Comparison of ENCODE assay signal across 1 cellular context in the genomic region with DNA sequence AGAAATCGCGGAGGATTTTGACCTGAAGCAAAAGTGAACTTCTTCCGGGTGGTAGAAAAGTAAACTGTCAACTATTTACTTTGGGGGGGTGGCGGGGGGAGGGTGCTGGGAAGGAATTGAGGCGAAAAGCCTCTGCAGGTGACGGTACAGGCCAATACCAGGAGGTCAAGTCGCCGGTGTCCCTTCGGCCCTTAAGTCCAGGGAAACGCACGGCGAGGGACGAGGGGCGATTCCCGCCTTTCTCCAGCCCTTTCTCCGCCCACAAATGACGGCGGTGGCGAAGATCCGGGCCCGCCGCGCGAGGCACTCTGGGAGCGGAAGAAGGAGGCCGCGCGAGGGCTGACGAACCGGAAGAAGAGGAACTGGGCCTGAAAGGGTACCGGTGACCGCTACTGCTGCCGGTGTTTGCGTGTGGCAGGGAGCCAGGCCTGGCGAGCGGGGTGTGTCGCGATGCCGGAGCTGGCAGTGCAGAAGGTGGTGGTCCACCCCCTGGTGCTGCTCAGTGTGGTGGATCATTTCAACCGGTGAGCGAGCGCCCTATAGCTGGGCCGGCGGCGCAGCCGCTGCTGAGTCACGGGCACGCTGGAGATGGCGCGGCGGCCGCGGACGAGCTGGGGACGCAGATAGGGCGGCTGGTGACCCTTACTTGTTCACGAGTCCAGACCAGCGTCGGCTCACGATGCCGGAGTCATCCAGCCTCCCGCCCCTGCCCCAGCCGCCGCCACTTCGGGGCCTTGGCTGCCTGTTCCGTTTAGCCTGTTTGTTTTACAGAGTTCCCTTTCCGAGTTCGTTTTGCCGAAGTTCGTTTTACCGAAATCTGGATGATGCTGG.
TF ChIP-seq lines count a peak whose summit lies in the region.

TSS of gene PSMD7 (plus strand) at position 350 of the 831 bp plus-strand sequence. CDS start at position 451, 101 bp downstream.

TF ChIP-seq in K562, 482 proteins besides CTCF, POLR2A, EP300 and RAD21 (continued from another document and continues in another):
- TF ChIP-seq AFF1 (IDR thresholded peaks at IDR 0.05; ENCODE audit: low read depth in 1 of 2, partially characterized antibody in 2 of 2) (peak in 1 of 2 experiments; percentile 78), NR3C1 (CRISPR knock-in tag; IDR thresholded peaks at IDR 0.05) (peak; percentile 79), CBFB (CRISPR knock-in tag; IDR thresholded peaks at IDR 0.05) (peak; percentile 90), ZNF24 (IDR thresholded peaks at IDR 0.05) (peak; percentile 66; the same call in 1 of the 2 replicates), TAF1 (IDR thresholded peaks at IDR 0.05; ENCODE audit: control insufficient read depth, extremely low read depth, insufficient read depth, low read length, severe bottlenecking) (peak; percentile 81), NR4A1 (CRISPR knock-in tag; IDR thresholded peaks at IDR 0.05) (0 out of 2 replicates have a peak, but pooled peaks have one; percentile 30), NR4A1 (tag; IDR thresholded peaks at IDR 0.05) (peak; percentile 66; the same call in 1 of the 2 replicates), NR1H2 (CRISPR knock-in tag; IDR thresholded peaks at IDR 0.05) (peak; percentile 79), HDAC6 (IDR thresholded peaks at IDR 0.05; ENCODE audit: low read depth, low read length) (no peak), HCFC1 (IDR thresholded peaks at IDR 0.05; ENCODE audit: low read depth, low read length) (peak; percentile 67), DMBX1 (CRISPR knock-in tag; IDR thresholded peaks at IDR 0.05; ENCODE audit: borderline replicate concordance) (peak; percentile 73; the same call in 1 of the 2 replicates), MYNN (IDR thresholded peaks at IDR 0.05) (0 out of 2 replicates have a peak, but pooled peaks have one; percentile 29), MYNN (CRISPR knock-in tag; IDR thresholded peaks at IDR 0.05) (no peak), POLR2H (tag; IDR thresholded peaks at IDR 0.05; ENCODE audit: low read depth) (peak; percentile 92), POLR2AphosphoS2 (IDR thresholded peaks at IDR 0.05; ENCODE audit: low read length) (no peak; the same call in 1 of the 2 replicates), ZKSCAN1 (IDR thresholded peaks at IDR 0.05; ENCODE audit: low read depth, low read length) (peak; percentile 18; the same call in 1 of the 2 replicates), MTA3 (IDR thresholded peaks at IDR 0.05; ENCODE audit: borderline replicate concordance) (peak; percentile 82; the same call in 1 of the 2 replicates), ZNF165 (CRISPR knock-in tag; IDR thresholded peaks at IDR 0.05; ENCODE audit: borderline replicate concordance) (peak; percentile 49; the same call in 1 of the 2 replicates), FOXJ2 (tag; IDR thresholded peaks at IDR 0.05) (0 out of 2 replicates have a peak, but pooled peaks have one; percentile 67), EHMT2 (IDR thresholded peaks at IDR 0.05) (no peak), ZBTB12 (CRISPR knock-in tag; IDR thresholded peaks at IDR 0.05) (peak; percentile 53), ZNF561 (CRISPR knock-in tag; conservative IDR thresholded peaks at IDR 0.05) (no peak)
- TF ChIP-seq, protein P1, sequence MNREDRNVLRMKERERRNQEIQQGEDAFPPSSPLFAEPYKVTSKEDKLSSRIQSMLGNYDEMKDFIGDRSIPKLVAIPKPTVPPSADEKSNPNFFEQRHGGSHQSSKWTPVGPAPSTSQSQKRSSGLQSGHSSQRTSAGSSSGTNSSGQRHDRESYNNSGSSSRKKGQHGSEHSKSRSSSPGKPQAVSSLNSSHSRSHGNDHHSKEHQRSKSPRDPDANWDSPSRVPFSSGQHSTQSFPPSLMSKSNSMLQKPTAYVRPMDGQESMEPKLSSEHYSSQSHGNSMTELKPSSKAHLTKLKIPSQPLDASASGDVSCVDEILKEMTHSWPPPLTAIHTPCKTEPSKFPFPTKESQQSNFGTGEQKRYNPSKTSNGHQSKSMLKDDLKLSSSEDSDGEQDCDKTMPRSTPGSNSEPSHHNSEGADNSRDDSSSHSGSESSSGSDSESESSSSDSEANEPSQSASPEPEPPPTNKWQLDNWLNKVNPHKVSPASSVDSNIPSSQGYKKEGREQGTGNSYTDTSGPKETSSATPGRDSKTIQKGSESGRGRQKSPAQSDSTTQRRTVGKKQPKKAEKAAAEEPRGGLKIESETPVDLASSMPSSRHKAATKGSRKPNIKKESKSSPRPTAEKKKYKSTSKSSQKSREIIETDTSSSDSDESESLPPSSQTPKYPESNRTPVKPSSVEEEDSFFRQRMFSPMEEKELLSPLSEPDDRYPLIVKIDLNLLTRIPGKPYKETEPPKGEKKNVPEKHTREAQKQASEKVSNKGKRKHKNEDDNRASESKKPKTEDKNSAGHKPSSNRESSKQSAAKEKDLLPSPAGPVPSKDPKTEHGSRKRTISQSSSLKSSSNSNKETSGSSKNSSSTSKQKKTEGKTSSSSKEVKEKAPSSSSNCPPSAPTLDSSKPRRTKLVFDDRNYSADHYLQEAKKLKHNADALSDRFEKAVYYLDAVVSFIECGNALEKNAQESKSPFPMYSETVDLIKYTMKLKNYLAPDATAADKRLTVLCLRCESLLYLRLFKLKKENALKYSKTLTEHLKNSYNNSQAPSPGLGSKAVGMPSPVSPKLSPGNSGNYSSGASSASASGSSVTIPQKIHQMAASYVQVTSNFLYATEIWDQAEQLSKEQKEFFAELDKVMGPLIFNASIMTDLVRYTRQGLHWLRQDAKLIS (CRISPR knock-in tag; IDR thresholded peaks at IDR 0.05) = peak; percentile 84
- TF ChIP-seq, protein P2, sequence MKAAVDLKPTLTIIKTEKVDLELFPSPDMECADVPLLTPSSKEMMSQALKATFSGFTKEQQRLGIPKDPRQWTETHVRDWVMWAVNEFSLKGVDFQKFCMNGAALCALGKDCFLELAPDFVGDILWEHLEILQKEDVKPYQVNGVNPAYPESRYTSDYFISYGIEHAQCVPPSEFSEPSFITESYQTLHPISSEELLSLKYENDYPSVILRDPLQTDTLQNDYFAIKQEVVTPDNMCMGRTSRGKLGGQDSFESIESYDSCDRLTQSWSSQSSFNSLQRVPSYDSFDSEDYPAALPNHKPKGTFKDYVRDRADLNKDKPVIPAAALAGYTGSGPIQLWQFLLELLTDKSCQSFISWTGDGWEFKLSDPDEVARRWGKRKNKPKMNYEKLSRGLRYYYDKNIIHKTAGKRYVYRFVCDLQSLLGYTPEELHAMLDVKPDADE (conservative IDR thresholded peaks at IDR 0.05; ENCODE audit: control insufficient read depth, low read depth, low read length) = peak; percentile 78
- TF ChIP-seq, protein P3, sequence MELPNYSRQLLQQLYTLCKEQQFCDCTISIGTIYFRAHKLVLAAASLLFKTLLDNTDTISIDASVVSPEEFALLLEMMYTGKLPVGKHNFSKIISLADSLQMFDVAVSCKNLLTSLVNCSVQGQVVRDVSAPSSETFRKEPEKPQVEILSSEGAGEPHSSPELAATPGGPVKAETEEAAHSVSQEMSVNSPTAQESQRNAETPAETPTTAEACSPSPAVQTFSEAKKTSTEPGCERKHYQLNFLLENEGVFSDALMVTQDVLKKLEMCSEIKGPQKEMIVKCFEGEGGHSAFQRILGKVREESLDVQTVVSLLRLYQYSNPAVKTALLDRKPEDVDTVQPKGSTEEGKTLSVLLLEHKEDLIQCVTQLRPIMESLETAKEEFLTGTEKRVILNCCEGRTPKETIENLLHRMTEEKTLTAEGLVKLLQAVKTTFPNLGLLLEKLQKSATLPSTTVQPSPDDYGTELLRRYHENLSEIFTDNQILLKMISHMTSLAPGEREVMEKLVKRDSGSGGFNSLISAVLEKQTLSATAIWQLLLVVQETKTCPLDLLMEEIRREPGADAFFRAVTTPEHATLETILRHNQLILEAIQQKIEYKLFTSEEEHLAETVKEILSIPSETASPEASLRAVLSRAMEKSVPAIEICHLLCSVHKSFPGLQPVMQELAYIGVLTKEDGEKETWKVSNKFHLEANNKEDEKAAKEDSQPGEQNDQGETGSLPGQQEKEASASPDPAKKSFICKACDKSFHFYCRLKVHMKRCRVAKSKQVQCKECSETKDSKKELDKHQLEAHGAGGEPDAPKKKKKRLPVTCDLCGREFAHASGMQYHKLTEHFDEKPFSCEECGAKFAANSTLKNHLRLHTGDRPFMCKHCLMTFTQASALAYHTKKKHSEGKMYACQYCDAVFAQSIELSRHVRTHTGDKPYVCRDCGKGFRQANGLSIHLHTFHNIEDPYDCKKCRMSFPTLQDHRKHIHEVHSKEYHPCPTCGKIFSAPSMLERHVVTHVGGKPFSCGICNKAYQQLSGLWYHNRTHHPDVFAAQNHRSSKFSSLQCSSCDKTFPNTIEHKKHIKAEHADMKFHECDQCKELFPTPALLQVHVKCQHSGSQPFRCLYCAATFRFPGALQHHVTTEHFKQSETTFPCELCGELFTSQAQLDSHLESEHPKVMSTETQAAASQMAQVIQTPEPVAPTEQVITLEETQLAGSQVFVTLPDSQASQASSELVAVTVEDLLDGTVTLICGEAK (IDR thresholded peaks at IDR 0.05) = peak; percentile 94
- TF ChIP-seq, protein P3 (CRISPR knock-in tag; IDR thresholded peaks at IDR 0.05) = 0 out of 2 replicates have a peak, but pooled peaks have one; percentile 10
- TF ChIP-seq, protein P4, sequence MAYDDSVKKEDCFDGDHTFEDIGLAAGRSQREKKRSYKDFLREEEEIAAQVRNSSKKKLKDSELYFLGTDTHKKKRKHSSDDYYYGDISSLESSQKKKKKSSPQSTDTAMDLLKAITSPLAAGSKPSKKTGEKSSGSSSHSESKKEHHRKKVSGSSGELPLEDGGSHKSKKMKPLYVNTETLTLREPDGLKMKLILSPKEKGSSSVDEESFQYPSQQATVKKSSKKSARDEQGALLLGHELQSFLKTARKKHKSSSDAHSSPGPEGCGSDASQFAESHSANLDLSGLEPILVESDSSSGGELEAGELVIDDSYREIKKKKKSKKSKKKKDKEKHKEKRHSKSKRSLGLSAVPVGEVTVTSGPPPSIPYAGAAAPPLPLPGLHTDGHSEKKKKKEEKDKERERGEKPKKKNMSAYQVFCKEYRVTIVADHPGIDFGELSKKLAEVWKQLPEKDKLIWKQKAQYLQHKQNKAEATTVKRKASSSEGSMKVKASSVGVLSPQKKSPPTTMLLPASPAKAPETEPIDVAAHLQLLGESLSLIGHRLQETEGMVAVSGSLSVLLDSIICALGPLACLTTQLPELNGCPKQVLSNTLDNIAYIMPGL (CRISPR knock-in tag; IDR thresholded peaks at IDR 0.05) = peak; percentile 54; the same call in 1 of the 2 replicates
